Comparison of ENCODE assay signal across 8 cellular contexts in genomic region chr7:144854839-144855424, GRCh38. TPM values are rescaled to one million over a fixed set of nuclear protein-coding genes. Genes with fewer than 3 reads are reported as not detected.
A peak's percentile ranks its signal among the peaks of the same experiment; 100 is the strongest.
DNase-seq lines count a peak whose midpoint lies in the region; ATAC-seq, FAIRE-seq and TF ChIP-seq lines count a peak whose summit lies in the region.

No MANE protein-coding gene starts in this region.

- no peaks in the 10 kb centered on the region for H3K79me2 ChIP-seq in Loucy (ENCODE audit: insufficient read depth, low read length)

- H2AFZ ChIP-seq in Loucy (ENCODE audit: low read length) = no peak overlapping the region

- H3K27ac ChIP-seq in adrenal gland (no peak overlapping the region), gastroesophageal sphincter (no peak overlapping the region)

- 40 to 50% (median 41%) methylated on average over 3 of the region's 3 CpGs for WGBS in adrenal gland, 4 donors
- 37 to 40% methylated on average over 3 of the region's 3 CpGs for WGBS in gastroesophageal sphincter (ENCODE audit: low coverage in 1 of 2), 2 donors

- H3K9ac ChIP-seq in Loucy (ENCODE audit: low read depth, low read length, poor library complexity, severe bottlenecking) = no peak overlapping the region

- no peak overlapping the region for H3K4me2 ChIP-seq in Loucy (ENCODE audit: low read depth, low read length, poor library complexity, severe bottlenecking)

- no peaks in the 10 kb centered on the region for H3K9me2 ChIP-seq in Loucy (replicated peaks; ENCODE audit: low read depth, low read length)

- FAIRE-seq in H54 (lab: Jason Lieb, UNC) = no peak

- intact Hi-C loops in adrenal gland (cut with DNase I) = no loop called here

- H3K36me3 ChIP-seq in Loucy (ENCODE audit: insufficient read depth, low read length) = no peaks in the 10 kb centered on the region
- H3K36me3 ChIP-seq in adrenal gland (replicated peaks in 1 of 2) = no peaks in the 10 kb centered on the region
- H3K36me3 ChIP-seq in gastroesophageal sphincter = no peaks in the 10 kb centered on the region

- H3K4me1 ChIP-seq in Loucy (ENCODE audit: insufficient read depth, low read length, poor library complexity, severe bottlenecking) (no peaks in the 10 kb centered on the region), adrenal gland (replicated peaks in 1 of 2) (no peaks in the 10 kb centered on the region), gastroesophageal sphincter (peaks cover 0 to 4% (median 0%) of the 10 kb centered on the region in 3 donors)

- H3K27me3 ChIP-seq in Loucy (ENCODE audit: insufficient read depth, low read length, poor library complexity, severe bottlenecking) = no peaks in the 10 kb centered on the region
- peaks cover 6% of the 10 kb centered on the region for H3K27me3 ChIP-seq in adrenal gland
- H3K27me3 ChIP-seq in gastroesophageal sphincter = peaks cover 7% of the 10 kb centered on the region

- TF ChIP-seq POLR2A in adrenal gland (IDR thresholded peaks at IDR 0.05) (no peak), H54 (IDR thresholded peaks at IDR 0.05; ENCODE audit: low read depth, low read length) (no peak), gastroesophageal sphincter (IDR thresholded peaks at IDR 0.05) (no peak)

- H3K9me3 ChIP-seq in Loucy (ENCODE audit: insufficient read depth, low read depth, low read length) = no peaks in the 10 kb centered on the region; the same call in 1 of the 2 replicates
- no peaks in the 10 kb centered on the region for H3K9me3 ChIP-seq in adrenal gland (replicated peaks in 1 of 3)
- no peaks in the 10 kb centered on the region for H3K9me3 ChIP-seq in gastroesophageal sphincter

- H4K20me1 ChIP-seq in Loucy (ENCODE audit: insufficient read depth, low read length, poor library complexity, severe bottlenecking) = no peaks in the 10 kb centered on the region

- peak; percentile 36 for DNase-seq in DMS53 treated with DMSO at 0.1 percent for 48 hours (lab: John Stamatoyannopoulos, UW; ENCODE audit: unreplicated experiment)
- DNase-seq in adrenal gland = no peak
- peak; percentile 35 for DNase-seq in medulla oblongata (ENCODE audit: extremely low spot score)
- DNase-seq in H54 (ENCODE audit: insufficient read length, low spot score) = no peak
- DNase-seq in stimulated activated CD4-positive, alpha-beta T cell treated with anti-CD3 and anti-CD28 coated beads, Interleukin-2, amount 100 ng/mL, for 48 hours = no peak
- no peak for DNase-seq in activated effector memory CD4-positive, alpha-beta T cell treated with Interleukin-2 at 50 U/mL for 16 hours

- no peak overlapping the region for H3K4me3 ChIP-seq in Loucy (ENCODE audit: low read length, poor library complexity, severe bottlenecking)
- no peak overlapping the region for H3K4me3 ChIP-seq in adrenal gland
- H3K4me3 ChIP-seq in gastroesophageal sphincter = no peak overlapping the region

- no peak for ATAC-seq in gastroesophageal sphincter

- no peak for TF ChIP-seq EP300 in gastroesophageal sphincter (IDR thresholded peaks at IDR 0.05)

- peak; percentile 59 for TF ChIP-seq CTCF in Loucy (conservative IDR thresholded peaks at IDR 0.05; ENCODE audit: low read length)
- peak; percentile 20 to 56 (median 37) for TF ChIP-seq CTCF in adrenal gland (IDR thresholded peaks at IDR 0.05)
- peak in 2 of 4 experiments; percentile 21 to 43 for TF ChIP-seq CTCF in gastroesophageal sphincter (IDR thresholded peaks at IDR 0.05)

- no peaks in the 10 kb centered on the region for H3F3A ChIP-seq in Loucy (ENCODE audit: low read depth)

RNA-seq across cellular contexts. Expression of gene TPK1, which starts 19.1 kb away (rescaled TPM):
- total RNA-seq in adrenal gland (10 to 100 TPM in 5 of 8 donors, 1 to 10 TPM in 3; 6.3 to 10.6 (median 10.1) TPM), gastroesophageal sphincter (10 to 100 TPM in 1 of 4 donors, 1 to 10 TPM in 3; 6.8 to 11.9 (median 8.5) TPM)
- 1 to 10 TPM; 3.7 to 9.6 (median 4.6) TPM for polyA plus RNA-seq in adrenal gland

Comparison
In these comparisons a context has a peak if more than half of its experiments do, and no peak if none do; other contexts are left out.
1. DNase-seq: peak in DMS53 treated with DMSO at 0.1 percent for 48 hours (single experiment) and medulla oblongata (single experiment); none in adrenal gland (0 of 7), H54 (single experiment), stimulated activated CD4-positive, alpha-beta T cell treated with anti-CD3 and anti-CD28 coated beads, Interleukin-2, amount 100 ng/mL, for 48 hours (0 of 2) and activated effector memory CD4-positive, alpha-beta T cell treated with Interleukin-2 at 50 U/mL for 16 hours (single experiment).